In genomic region chr15:49103002-49103401, GRCh38 we compare ENCODE assay signal across 23 cellular contexts. TPM values are rescaled to one million over a fixed set of nuclear protein-coding genes. Genes with fewer than 3 reads are reported as not detected.
DNase-seq lines count a peak whose midpoint lies in the region; ATAC-seq and TF ChIP-seq lines count a peak whose summit lies in the region.
"Had no signal": no experiment of that assay in that cellular context is flagged by ENCODE, and none has a peak within 500 bp of the region (broad histone marks: within the 10 kb centered on the region; RNA-seq: fewer than 3 reads in every experiment).

No MANE protein-coding gene starts in this region.

- peak overlapping the region in 3 of 4 donors; percentile 47 to 79 (median 73) for H3K27ac ChIP-seq in tibial nerve
- H3K27ac ChIP-seq in smooth muscle cell (ENCODE audit: low read depth): no peak overlapping the region
- H3K27ac ChIP-seq: parathyroid adenoma, right atrium auricular region had no signal

- TF ChIP-seq EP300 in tibial nerve (IDR thresholded peaks at IDR 0.05): no peak

- no peaks in the 10 kb centered on the region for H3K4me1 Mint-ChIP-seq in stimulated activated naive CD8-positive, alpha-beta T cell treated with anti-CD3 and anti-CD28 coated beads, Interleukin-15, amount 100 ng/mL, for 72 hours
- H3K4me1 Mint-ChIP-seq: activated naive CD4-positive, alpha-beta T cell treated with anti-CD3 and anti-CD28 coated beads, Interleukin-2, amount 10 ng/mL, durations not matched to agents 7 days and 5 days; CD14-positive monocyte; nephron progenitor cell had no signal

- H3K4me1 ChIP-seq in adipocyte (ENCODE audit: control insufficient read depth, insufficient read depth, low read length): peaks cover 32% of the 10 kb centered on the region
- H3K4me1 ChIP-seq in tibial nerve: peaks cover 0 to 7% (median 2%) of the 10 kb centered on the region in 4 donors
- no peaks in the 10 kb centered on the region for H3K4me1 ChIP-seq in smooth muscle cell (ENCODE audit: low read depth)
- H3K4me1 ChIP-seq: right atrium auricular region had no signal

- H3K9me3 ChIP-seq in adipocyte (ENCODE audit: control insufficient read depth, low read length) (no peaks in the 10 kb centered on the region), tibial nerve (no peaks in the 10 kb centered on the region), smooth muscle cell (replicated peaks; ENCODE audit: low read depth) (no peaks in the 10 kb centered on the region)
- H3K9me3 ChIP-seq: mucosa of descending colon, right atrium auricular region had no signal

- H3K9ac ChIP-seq in adipocyte (ENCODE audit: low read length) (no peak overlapping the region), smooth muscle cell (ENCODE audit: low read depth) (no peak overlapping the region)
- H3K9ac ChIP-seq: parathyroid adenoma had no signal

- peaks cover 45% of the 10 kb centered on the region for H3K36me3 ChIP-seq in adipocyte (ENCODE audit: control insufficient read depth, insufficient read depth, low read length, severe bottlenecking)
- peaks cover 0 to 18% (median 0%) of the 10 kb centered on the region in 3 donors for H3K36me3 ChIP-seq in tibial nerve
- H3K36me3 ChIP-seq in smooth muscle cell (ENCODE audit: low read depth): no peaks in the 10 kb centered on the region
- H3K36me3 ChIP-seq: right atrium auricular region had no signal

- no peaks in the 10 kb centered on the region for H3K79me2 ChIP-seq in smooth muscle cell (ENCODE audit: low read depth)
- H3K79me2 ChIP-seq: parathyroid adenoma had no signal

- no peak for DNase-seq in stimulated activated naive CD8-positive, alpha-beta T cell treated with anti-CD3 and anti-CD28 coated beads, Interleukin-15, Interleukin-2, amounts not matched to agents 100 U/mL and 50 U/mL, for 24 hours
- no peak for DNase-seq in stimulated activated naive CD8-positive, alpha-beta T cell treated with anti-CD3 and anti-CD28 coated beads, Interleukin-15, amount 100 ng/mL, for 72 hours
- peak; percentile 46 for DNase-seq in adipocyte (ENCODE audit: low read depth)
- peak; percentile 18 for DNase-seq in fibroblast of pulmonary artery (ENCODE audit: low read depth)
- DNase-seq in tibial nerve (ENCODE audit: low spot score in 2 of 2): no peak
- DNase-seq in smooth muscle cell (lab: John Stamatoyannopoulos, UW; ENCODE audit: unreplicated experiment): no peak
- no peak for DNase-seq in activated CD8-positive, alpha-beta memory T cell treated with anti-CD3 and anti-CD28 coated beads for 24 hours
- DNase-seq in COR-L47 (lab: John Stamatoyannopoulos, UW): no peak
- DNase-seq: activated CD4-positive, alpha-beta T cell treated with anti-CD3 and anti-CD28 coated beads for 1 hour; activated naive CD4-positive, alpha-beta T cell treated with anti-CD3 and anti-CD28 coated beads, Interleukin-2, amount 10 ng/mL, durations not matched to agents 7 days and 5 days; activated T-cell treated with anti-CD3 and anti-CD28 coated beads, Interleukin-2, amount 50 U/mL, for 1 hour; MM.1S; mucosa of descending colon; NCI-H1436; NCI-H510A; nephron progenitor cell; stimulated activated CD4-positive, alpha-beta T cell treated with anti-CD3 and anti-CD28 coated beads, Interleukin-12 subunit alpha, Interleukin-12 subunit beta, amount 100 ng/mL, for 4 hours; stimulated activated CD4-positive, alpha-beta T cell treated with anti-CD3 and anti-CD28 coated beads, Interleukin-4, amount 100 ng/mL, for 24 hours; stimulated activated naive CD4-positive, alpha-beta T cell had no signal

- peak; percentile 52 for ATAC-seq in stimulated activated naive CD8-positive, alpha-beta T cell treated with anti-CD3 and anti-CD28 coated beads, Interleukin-15, Interleukin-2, amounts not matched to agents 100 U/mL and 50 U/mL, for 24 hours
- ATAC-seq in stimulated activated naive CD8-positive, alpha-beta T cell treated with anti-CD3 and anti-CD28 coated beads, Interleukin-15, amount 100 ng/mL, for 72 hours: no peak
- ATAC-seq: K562, mucosa of descending colon had no signal

- H3K4me3 ChIP-seq in adipocyte (ENCODE audit: low read length) (no peak overlapping the region), fibroblast of pulmonary artery (replicated peaks; ENCODE audit: low read depth, low read length) (no peak overlapping the region), tibial nerve (no peak overlapping the region), smooth muscle cell (no peak overlapping the region)
- H3K4me3 ChIP-seq: K562, mucosa of descending colon, right atrium auricular region had no signal

- no peak overlapping the region for H2AFZ ChIP-seq in smooth muscle cell (ENCODE audit: low read depth)
- H2AFZ ChIP-seq: parathyroid adenoma had no signal

- H3K27ac Mint-ChIP-seq in stimulated activated naive CD8-positive, alpha-beta T cell treated with anti-CD3 and anti-CD28 coated beads, Interleukin-15, amount 100 ng/mL, for 72 hours: no peak overlapping the region
- H3K27ac Mint-ChIP-seq: activated naive CD4-positive, alpha-beta T cell treated with anti-CD3 and anti-CD28 coated beads, Interleukin-2, amount 10 ng/mL, durations not matched to agents 7 days and 5 days; CD14-positive monocyte; nephron progenitor cell had no signal

- no peak overlapping the region for H3K4me3 Mint-ChIP-seq in stimulated activated naive CD8-positive, alpha-beta T cell treated with anti-CD3 and anti-CD28 coated beads, Interleukin-15, amount 100 ng/mL, for 72 hours
- H3K4me3 Mint-ChIP-seq: activated naive CD4-positive, alpha-beta T cell treated with anti-CD3 and anti-CD28 coated beads, Interleukin-2, amount 10 ng/mL, durations not matched to agents 7 days and 5 days; CD14-positive monocyte; nephron progenitor cell had no signal

- H3K4me2 ChIP-seq in smooth muscle cell: no peak overlapping the region

- no peaks in the 10 kb centered on the region for H3K27me3 Mint-ChIP-seq in stimulated activated naive CD8-positive, alpha-beta T cell treated with anti-CD3 and anti-CD28 coated beads, Interleukin-15, amount 100 ng/mL, for 72 hours
- H3K27me3 Mint-ChIP-seq: activated naive CD4-positive, alpha-beta T cell treated with anti-CD3 and anti-CD28 coated beads, Interleukin-2, amount 10 ng/mL, durations not matched to agents 7 days and 5 days had no signal

- no peaks in the 10 kb centered on the region for H4K20me1 ChIP-seq in smooth muscle cell (ENCODE audit: low read depth)

- no peaks in the 10 kb centered on the region for H3K9me3 Mint-ChIP-seq in stimulated activated naive CD8-positive, alpha-beta T cell treated with anti-CD3 and anti-CD28 coated beads, Interleukin-15, amount 100 ng/mL, for 72 hours
- H3K9me3 Mint-ChIP-seq: activated naive CD4-positive, alpha-beta T cell treated with anti-CD3 and anti-CD28 coated beads, Interleukin-2, amount 10 ng/mL, durations not matched to agents 7 days and 5 days; CD14-positive monocyte; nephron progenitor cell had no signal

- no peaks in the 10 kb centered on the region for H3F3A ChIP-seq in smooth muscle cell (ENCODE audit: low read depth)

- H3K27me3 ChIP-seq in adipocyte (replicated peaks; ENCODE audit: control insufficient read depth, insufficient read depth, low read length) (no peaks in the 10 kb centered on the region), tibial nerve (no peaks in the 10 kb centered on the region), smooth muscle cell (ENCODE audit: low read depth) (no peaks in the 10 kb centered on the region)
- H3K27me3 ChIP-seq: right atrium auricular region had no signal

- TF ChIP-seq CTCF in fibroblast of pulmonary artery (IDR thresholded peaks at IDR 0.05; ENCODE audit: low read length, missing control alignments): no peak
- no peak for TF ChIP-seq CTCF in tibial nerve (IDR thresholded peaks at IDR 0.05)
- no peak for TF ChIP-seq CTCF in smooth muscle cell (IDR thresholded peaks at IDR 0.05; ENCODE audit: borderline replicate concordance, insufficient read depth, poor library complexity, severe bottlenecking)

- no peak for TF ChIP-seq POLR2A in tibial nerve (IDR thresholded peaks at IDR 0.05)

- 70 to 75% methylated on average over 2 of the region's 2 CpGs for WGBS in tibial nerve, 2 donors
- 66% methylated on average over 2 of the region's 2 CpGs for WGBS in smooth muscle cell (ENCODE audit: low lambda C conversion rate)

RNA-seq across cellular contexts. Expression of gene COPS2, which starts 52.4 kb away (rescaled TPM):
- total RNA-seq in tibial nerve (10 to 100 TPM; 57.1 to 88.5 (median 67.7) TPM), smooth muscle cell (88.0 and 112 TPM in 2 replicates)
- 21.5 and 25.3 TPM in 2 replicates for polyA plus RNA-seq in smooth muscle cell

RNA-seq across cellular contexts. Expression of gene SECISBP2L, which starts 56.8 kb away (rescaled TPM):
- total RNA-seq in tibial nerve (100 to 1,000 TPM; 178 to 324 (median 283) TPM), smooth muscle cell (24.0 and 38.9 TPM in 2 replicates)
- polyA plus RNA-seq in smooth muscle cell: 12.2 and 13.7 TPM in 2 replicates

Comparison
In these comparisons a context has a peak if more than half of its experiments do, and no peak if none do; other contexts are left out.
1. DNase-seq: peak in adipocyte (single experiment) and fibroblast of pulmonary artery (single experiment); none in stimulated activated naive CD8-positive, alpha-beta T cell treated with anti-CD3 and anti-CD28 coated beads, Interleukin-15, Interleukin-2, amounts not matched to agents 100 U/mL and 50 U/mL, for 24 hours (single experiment), stimulated activated naive CD8-positive, alpha-beta T cell treated with anti-CD3 and anti-CD28 coated beads, Interleukin-15, amount 100 ng/mL, for 72 hours (0 of 2), tibial nerve (0 of 2), smooth muscle cell (single experiment), activated CD8-positive, alpha-beta memory T cell treated with anti-CD3 and anti-CD28 coated beads for 24 hours (single experiment) and COR-L47 (single experiment).